ENCODE assay signal across 9 cellular contexts in genomic region chr4:190179030-190179739, GRCh38. TPM values are rescaled to one million over a fixed set of nuclear protein-coding genes. Genes with fewer than 3 reads are reported as not detected.
DNase-seq lines count a peak whose midpoint lies in the region; ATAC-seq, FAIRE-seq and TF ChIP-seq lines count a peak whose summit lies in the region.
"Not testable (repeated sequence)": the region's sequence is repeated elsewhere in the genome, so short reads cannot be mapped to it uniquely, and the experiment has no call there.
"Had no signal": no experiment of that assay in that cellular context is flagged by ENCODE, and none has a peak within 500 bp of the region (broad histone marks: within the 10 kb centered on the region; RNA-seq: fewer than 3 reads in every experiment).

No MANE protein-coding gene starts in this region.

- H3K9me3 ChIP-seq in PC-3 (ENCODE audit: low read length); GM12878 (replicated peaks; ENCODE audit: control insufficient read depth, insufficient read depth, low read length): not testable (repeated sequence)
- peaks cover 13% of the 10 kb centered on the region for H3K9me3 ChIP-seq in HepG2 (ENCODE audit: low read length)

- TF ChIP-seq CTCF in PC-3 (conservative IDR thresholded peaks at IDR 0.05; ENCODE audit: low read depth, low read length); GM12878 (IDR thresholded peaks at IDR 0.05 in 2 of 3, conservative IDR thresholded peaks at IDR 0.05 in 1 of 3; ENCODE audit: control insufficient read depth in 2 of 3, extremely low read depth in 1 of 3, insufficient read depth in 1 of 3, low read depth in 3 of 3, low read length in 3 of 3); HepG2 (CRISPR knock-in tag; IDR thresholded peaks at IDR 0.05): not testable (repeated sequence)

- not testable (repeated sequence) for H3K79me2 ChIP-seq in PC-3 (ENCODE audit: low read length); GM12878 (ENCODE audit: control insufficient read depth, insufficient read depth, low read length); HepG2 (ENCODE audit: insufficient read depth, low read length)

- ATAC-seq in GM18508 (IDR thresholded peaks at IDR 0.05; ENCODE audit: insufficient read depth, unreplicated experiment) = peak; percentile 46
- ATAC-seq in GM21360 (IDR thresholded peaks at IDR 0.05; ENCODE audit: unreplicated experiment) = peak; percentile 53
- peak; percentile 65 for ATAC-seq in HG02642 (IDR thresholded peaks at IDR 0.05; ENCODE audit: poor library complexity, unreplicated experiment)
- peak; percentile 53 for ATAC-seq in HG03135 (IDR thresholded peaks at IDR 0.05; ENCODE audit: unreplicated experiment)
- peak; percentile 61 for ATAC-seq in PC-3
- ATAC-seq in GM12878 = peak; percentile 47
- peak; percentile 76 for ATAC-seq in HepG2
- ATAC-seq in stimulated activated memory B cell treated with anti-CD40 and anti-IgM and Interleukin-4, amounts not matched to agents 10 μg/mL and 1 μg/mL and 100 μg/mL, for 72 hours = peak; percentile 80

- DNase-seq in PC-3; GM12878 (ENCODE audit: low read depth, low spot score); HepG2 (ENCODE audit: low spot score): not testable (repeated sequence)

- H2AFZ ChIP-seq in PC-3 (ENCODE audit: low read length); GM12878 (ENCODE audit: control insufficient read depth, low read depth, low read length); HepG2 (ENCODE audit: low read length): not testable (repeated sequence)

- not testable (repeated sequence) for H3K27me3 Mint-ChIP-seq in stimulated activated memory B cell treated with anti-CD40 and anti-IgM and Interleukin-4, amounts not matched to agents 10 μg/mL and 1 μg/mL and 100 μg/mL, for 72 hours

- H3K4me1 ChIP-seq in PC-3 (ENCODE audit: insufficient read depth, low read length); GM12878 (ENCODE audit: control insufficient read depth, insufficient read depth, low read length); HepG2 (ENCODE audit: insufficient read depth, low read length): not testable (repeated sequence)

- in situ Hi-C loops in GM12878 (cut with MboI); HepG2 (cut with HindIII; ENCODE audit: extremely low pct_ligation_motif_present, low pct_unique_long_range_greater_than_20kb): not testable (repeated sequence)

- TF ChIP-seq POLR2A in GM12878 (IDR thresholded peaks at IDR 0.05; ENCODE audit: low read depth, low read length); HepG2 (IDR thresholded peaks at IDR 0.05; ENCODE audit: insufficient read depth in 1 of 2, low read depth in 2 of 2, low read length in 2 of 2): not testable (repeated sequence)

- not testable (repeated sequence) for H3K9me2 ChIP-seq in PC-3 (replicated peaks; ENCODE audit: low read length)

- H3K27ac Mint-ChIP-seq in stimulated activated memory B cell treated with anti-CD40 and anti-IgM and Interleukin-4, amounts not matched to agents 10 μg/mL and 1 μg/mL and 100 μg/mL, for 72 hours = not testable (repeated sequence)

- SMC1A ChIA-PET in GM12878 (lab: Charles Lee; ENCODE audit: uncharacterized antibody, unreplicated experiment) = not testable (repeated sequence)

- RAD21 ChIA-PET in GM12878 (lab: Charles Lee; ENCODE audit: unreplicated experiment) = not testable (repeated sequence)

- not testable (repeated sequence) for H4K20me1 ChIP-seq in PC-3 (ENCODE audit: low read length); GM12878 (ENCODE audit: control insufficient read depth, insufficient read depth); HepG2 (ENCODE audit: insufficient read depth, low read length)

- not testable (repeated sequence) for H3K4me3 ChIP-seq in PC-3 (ENCODE audit: low read length); GM12878; HepG2 (replicated peaks in 1 of 3; ENCODE audit: insufficient read depth in 1 of 3, low read depth in 2 of 3, low read length in 3 of 3)

- H3K9ac ChIP-seq in PC-3 (ENCODE audit: low read length); GM12878 (ENCODE audit: control insufficient read depth, insufficient read depth, low read length); HepG2 (ENCODE audit: insufficient read depth, low read depth, low read length): not testable (repeated sequence)

- not testable (repeated sequence) for H3K27ac ChIP-seq in PC-3 (ENCODE audit: low read length); GM12878 (ENCODE audit: control insufficient read depth, insufficient read depth); HepG2 (ENCODE audit: extremely low read length, insufficient read depth, low read length)

- not testable (repeated sequence) for H3K4me3 Mint-ChIP-seq in stimulated activated memory B cell treated with anti-CD40 and anti-IgM and Interleukin-4, amounts not matched to agents 10 μg/mL and 1 μg/mL and 100 μg/mL, for 72 hours

- not testable (repeated sequence) for H3K36me3 ChIP-seq in PC-3 (ENCODE audit: low read depth, low read length); GM12878 (ENCODE audit: control insufficient read depth in 2 of 2, insufficient read depth in 2 of 2, low read length in 1 of 2); HepG2 (replicated peaks in 1 of 2; ENCODE audit: control insufficient read depth in 1 of 2, insufficient read depth in 2 of 2, low read length in 2 of 2)

- TF ChIP-seq RAD21 in GM12878 (IDR thresholded peaks at IDR 0.05; ENCODE audit: insufficient read depth, low read depth, low read length); HepG2 (CRISPR knock-in tag; IDR thresholded peaks at IDR 0.05): not testable (repeated sequence)

- not testable (repeated sequence) for BruUV-seq in PC-3 (replicated peaks; lab: Mats Ljungman, UMichigan); GM12878 (replicated peaks; lab: Mats Ljungman, UMichigan); HepG2 (replicated peaks; lab: Mats Ljungman, UMichigan)

- POLR2A ChIA-PET in PC-3 (lab: Charles Lee; ENCODE audit: unreplicated experiment); GM12878 (lab: Charles Lee); HepG2 (lab: Yijun Ruan, JAX): not testable (repeated sequence)

- not testable (repeated sequence) for H3K9me3 Mint-ChIP-seq in stimulated activated memory B cell treated with anti-CD40 and anti-IgM and Interleukin-4, amounts not matched to agents 10 μg/mL and 1 μg/mL and 100 μg/mL, for 72 hours

- intact Hi-C loops in PC-3 (cut with micrococcal nuclease); GM12878 (cut with micrococcal nuclease; ENCODE audit: unreplicated experiment); HepG2 (cut with micrococcal nuclease; ENCODE audit: unreplicated experiment): not testable (repeated sequence)

- not testable (repeated sequence) for H3K36me3 Mint-ChIP-seq in stimulated activated memory B cell treated with anti-CD40 and anti-IgM and Interleukin-4, amounts not matched to agents 10 μg/mL and 1 μg/mL and 100 μg/mL, for 72 hours

- not testable (repeated sequence) for TF ChIP-seq EP300 in GM12878 (IDR thresholded peaks at IDR 0.05; ENCODE audit: borderline replicate concordance in 1 of 2, control insufficient read depth in 1 of 2, low read depth in 2 of 2, low read length in 2 of 2); HepG2 (IDR thresholded peaks at IDR 0.05; ENCODE audit: low read depth in 2 of 2, low read length in 2 of 2); HepG2 (CRISPR knock-in tag; IDR thresholded peaks at IDR 0.05; ENCODE audit: borderline replicate concordance)

- H3K4me2 ChIP-seq in PC-3 (ENCODE audit: low read length); GM12878 (ENCODE audit: control insufficient read depth, insufficient read depth); HepG2 (ENCODE audit: low read depth, low read length): not testable (repeated sequence)

- H3F3A ChIP-seq in PC-3 (ENCODE audit: low read length, unreplicated experiment) = not testable (repeated sequence)

- not testable (repeated sequence) for H3K4me1 Mint-ChIP-seq in stimulated activated memory B cell treated with anti-CD40 and anti-IgM and Interleukin-4, amounts not matched to agents 10 μg/mL and 1 μg/mL and 100 μg/mL, for 72 hours

- not testable (repeated sequence) for FAIRE-seq in GM12878 (lab: Jason Lieb, UNC); HepG2 (lab: Jason Lieb, UNC)

- 0% methylated on average over 1 of the region's 2 CpGs for WGBS in GM12878 (ENCODE audit: insufficient coverage, insufficient replicate concordance, low lambda C conversion rate, missing lambda C conversion rate)
- WGBS in HepG2 (ENCODE audit: low lambda C conversion rate) = 0% methylated on average over 1 of the region's 2 CpGs

- H3K27me3 ChIP-seq in PC-3 (ENCODE audit: low read length); GM12878 (replicated peaks in 1 of 2; ENCODE audit: control insufficient read depth in 2 of 2, insufficient read depth in 2 of 2, low read length in 1 of 2); HepG2 (ENCODE audit: control insufficient read depth in 1 of 2, insufficient read depth in 2 of 2, low read length in 2 of 2): not testable (repeated sequence)

- CTCF ChIA-PET in PC-3 (lab: Charles Lee); GM12878 (lab: Yijun Ruan, JAX); HepG2 (lab: Yijun Ruan, JAX; ENCODE audit: low intra/inter-chr PET ratio, low total read pairs): not testable (repeated sequence)

RNA-seq across cellular contexts. Expression of gene DUX4, which starts 5.6 kb away (rescaled TPM):
- total RNA-seq in PC-3 (2014; rRNA removed) (not detected in 2 replicates), GM12878 (2014; rRNA removed) (not detected in 2 replicates), GM12878 (2014; rRNA removed; fragmentation: Illumina TruSeq; extraction: Trizol) (not detected in 2 replicates), GM12878 (2021) (not detected in 2 replicates), HepG2 (2016; rRNA removed; fragmentation: Illumina TruSeq; extraction: Trizol) (not detected in 2 replicates)
- not detected in 2 replicates for total RNA-seq in GM12878 (2013; cell fraction: nucleolus; rRNA removed)
- polyA plus RNA-seq in GM12878 (2011; ENCODE audit: low read depth) = not detected
- polyA plus RNA-seq in GM12878 (2011; rRNA removed) (not detected in 2 replicates), GM12878 (2014; fragmentation: Illumina TruSeq; extraction: Trizol) (not detected in 2 replicates), GM12878 (2014; fragmentation: Nextera tagmentation; extraction: Ambion mirVana) (not detected), GM12878 (2014; rRNA removed) (not detected in 2 replicates), GM12878 (2016; fragmentation: Nextera tagmentation; extraction: Ambion mirVana) (not detected), HepG2 (2011; rRNA removed) (not detected in 2 replicates)
- not detected in 2 replicates for polyA plus RNA-seq in GM12878 (2011; cell fraction: cytosol; rRNA removed)
- not detected in 2 replicates for polyA plus RNA-seq in GM12878 (2011; cell fraction: nucleus; rRNA removed)
- not detected in 2 replicates for polyA plus RNA-seq in GM12878 (2012)
- polyA minus RNA-seq in GM12878 (2011; rRNA and poly(A)+ RNA removed) = not detected in 2 replicates
- not detected in 2 replicates for polyA minus RNA-seq in GM12878 (2011; cell fraction: cytosol; rRNA and poly(A)+ RNA removed)
- not detected in 2 replicates for polyA minus RNA-seq in GM12878 (2011; cell fraction: nucleus; rRNA and poly(A)+ RNA removed)
- not detected in 2 replicates for total RNA-seq in HepG2 (2016; cell fraction: cytosol; rRNA removed; fragmentation: Illumina TruSeq; extraction: Trizol; ENCODE audit: low read depth)
- total RNA-seq in HepG2 (2016; cell fraction: insoluble cytoplasmic fraction; rRNA removed; fragmentation: Illumina TruSeq; extraction: Trizol) = not detected in 2 replicates
- total RNA-seq in HepG2 (2016; cell fraction: membrane; rRNA removed; fragmentation: Illumina TruSeq; extraction: Trizol) = not detected in 2 replicates
- not detected in 2 replicates for total RNA-seq in HepG2 (2016; cell fraction: nucleus; rRNA removed; fragmentation: Illumina TruSeq; extraction: Trizol)
- polyA plus RNA-seq in HepG2 (2011; cell fraction: cytosol; rRNA removed) = not detected in 2 replicates
- polyA plus RNA-seq in HepG2 (2011; cell fraction: nucleus; rRNA removed) = not detected in 2 replicates
- not detected in 2 replicates for polyA plus RNA-seq in HepG2 (2012)
- polyA plus RNA-seq in HepG2 (2016; cell fraction: cytosol; fragmentation: Illumina TruSeq; extraction: Trizol; ENCODE audit: low read depth) = not detected in 2 replicates
- not detected in 2 replicates for polyA plus RNA-seq in HepG2 (2016; cell fraction: insoluble cytoplasmic fraction; fragmentation: Illumina TruSeq; extraction: Trizol; ENCODE audit: low read depth)
- not detected in 2 replicates for polyA plus RNA-seq in HepG2 (2016; cell fraction: membrane; fragmentation: Illumina TruSeq; extraction: Trizol; ENCODE audit: low read depth)
- polyA plus RNA-seq in HepG2 (2016; cell fraction: nucleus; fragmentation: Illumina TruSeq; extraction: Trizol; ENCODE audit: insufficient read depth, low read depth) = not detected in 2 replicates
- polyA minus RNA-seq in HepG2 (2011; rRNA and poly(A)+ RNA removed; ENCODE audit: low replicate concordance) = not detected in 2 replicates
- not detected in 2 replicates for polyA minus RNA-seq in HepG2 (2011; cell fraction: cytosol; rRNA and poly(A)+ RNA removed)
- polyA minus RNA-seq in HepG2 (2011; cell fraction: nucleus; rRNA and poly(A)+ RNA removed) = not detected in 2 replicates
- total RNA-seq: Calu3 had no signal
